17 cellular contexts compared by ENCODE assay signal in genomic region chr7:13845601-13846000, GRCh38.
"Had no signal": no experiment of that assay in that cellular context is flagged by ENCODE, and none has a peak within 500 bp of the region (broad histone marks: within the 10 kb centered on the region; RNA-seq: fewer than 3 reads in every experiment).

No MANE protein-coding gene starts in this region.

- DNase-seq: KBM-7, MV-4-11, NCI-H1048, NCI-H1105, NCI-H1417, NCI-H1436 treated with DMSO at 0.1 percent for 48 hours, NCI-H1694, NCI-H187 treated with DMSO at 0.1 percent for 48 hours, NCI-H2029 treated with DMSO at 0.1 percent for 48 hours, NCI-H2227 treated with DMSO at 0.1 percent for 48 hours, NCI-H524 treated with DMSO at 0.1 percent for 48 hours, NCI-H69, NCI-H774, SHP77 had no signal

- H3K27ac ChIP-seq: RWPE1 had no signal

- ATAC-seq: Panc1, SK-N-SH treated with all-trans-retinoic acid at 6 μM for 48 hours had no signal
